8 cellular contexts compared by ENCODE assay signal in genomic region chr1:243019030-243019635, GRCh38.
DNase-seq lines count a peak whose midpoint lies in the region; TF ChIP-seq lines count a peak whose summit lies in the region.
"Not testable (repeated sequence)": the region's sequence is repeated elsewhere in the genome, so short reads cannot be mapped to it uniquely, and the experiment has no call there.

No MANE protein-coding gene starts in this region.

- H3K27me3 Mint-ChIP-seq in Calu3 (ENCODE audit: unreplicated experiment); nephron progenitor cell (ENCODE audit: low read depth, poor library complexity): not testable (repeated sequence)

- CTCF ChIA-PET in Calu3 (lab: Charles Lee), result not testable (repeated sequence)

- not testable (repeated sequence) for H3K27me3 ChIP-seq in left ventricle myocardium inferior (ENCODE audit: low read depth); transverse colon

- intact Hi-C loops in Calu3 (cut with micrococcal nuclease; ENCODE audit: unreplicated experiment), result loop anchor here (5.0 kb wide), 1 partner anchor 303 kb away; no protein-coding TSS in a partner anchor
- intact Hi-C loops in left ventricle myocardium inferior (cut with micrococcal nuclease); transverse colon (cut with DNase I; ENCODE audit: low total_unique reads): not testable (repeated sequence)

- not testable (repeated sequence) for H3K9me3 ChIP-seq in left ventricle myocardium inferior (replicated peaks); transverse colon

- not testable (repeated sequence) for H3K4me3 Mint-ChIP-seq in Calu3 (ENCODE audit: low read depth, unreplicated experiment); nephron progenitor cell

- not testable (repeated sequence) for TF ChIP-seq CTCF in Calu3 (IDR thresholded peaks at IDR 0.05; ENCODE audit: unreplicated experiment); left ventricle myocardium inferior (IDR thresholded peaks at IDR 0.05; ENCODE audit: borderline replicate concordance); nephron progenitor cell (IDR thresholded peaks at IDR 0.05); transverse colon (IDR thresholded peaks at IDR 0.05)

- BruUV-seq in Calu3 (replicated peaks; lab: Mats Ljungman, UMichigan), result not testable (repeated sequence)

- H3K36me3 ChIP-seq in left ventricle myocardium inferior, transverse colon: not testable (repeated sequence)

- H3K27ac Mint-ChIP-seq in Calu3 (ENCODE audit: unreplicated experiment); nephron progenitor cell: not testable (repeated sequence)

- not testable (repeated sequence) for H3K9me3 Mint-ChIP-seq in Calu3 (ENCODE audit: low read depth, unreplicated experiment); nephron progenitor cell

- in situ Hi-C loops in transverse colon (cut with MboI; ENCODE audit: low pct_ligation_motif_present in 1 of 4, low pct_unique_long_range_greater_than_20kb in 1 of 4, low sequenced_read_pairs in 3 of 4), result not testable (repeated sequence)

- not testable (repeated sequence) for H3K4me1 ChIP-seq in left ventricle myocardium inferior, transverse colon

- DNase-seq in Calu3 (peak; percentile 69), activated T-cell treated with anti-CD3 and anti-CD28 coated beads for 1 hour (ENCODE audit: low read depth) (peak; percentile 12), left ventricle myocardium inferior (peak; percentile 28), nephron progenitor cell (peak; percentile 92), transverse colon (peak; percentile 38)
- peak; percentile 1 to 14 for DNase-seq in activated CD4-positive, alpha-beta T cell treated with anti-CD3 and anti-CD28 coated beads for 24 hours (ENCODE audit: low read depth in 2 of 2)
- DNase-seq in activated naive CD4-positive, alpha-beta T cell treated with anti-CD3 and anti-CD28 coated beads, Interleukin-2, amount 50 U/mL, for 16 hours, result peak; percentile 13
- peak; percentile 20 for DNase-seq in stimulated activated CD4-positive, alpha-beta T cell treated with anti-CD3 and anti-CD28 coated beads, Interleukin-4, amount 100 ng/mL, for 1 hour

- H3K27ac ChIP-seq in left ventricle myocardium inferior (replicated peaks); transverse colon: not testable (repeated sequence)

- 6% methylated on average over 1 of the region's 1 CpG; no CpG with 5 or more reads in 1 of the 2 donors for WGBS in transverse colon (ENCODE audit: low coverage in 1 of 2), 2 donors

- H3K36me3 Mint-ChIP-seq in Calu3 (ENCODE audit: insufficient read depth, unreplicated experiment); nephron progenitor cell (ENCODE audit: low read depth): not testable (repeated sequence)

- TF ChIP-seq POLR2A in transverse colon (IDR thresholded peaks at IDR 0.05), result not testable (repeated sequence)

- TF ChIP-seq EP300 in transverse colon (IDR thresholded peaks at IDR 0.05; ENCODE audit: low read depth), result not testable (repeated sequence)

- not testable (repeated sequence) for H3K4me1 Mint-ChIP-seq in Calu3 (ENCODE audit: low read depth, unreplicated experiment); nephron progenitor cell

- H3K4me3 ChIP-seq in left ventricle myocardium inferior, transverse colon: not testable (repeated sequence)

Comparison
In these comparisons a context has a peak if more than half of its experiments do, and no peak if none do; other contexts are left out.
1. DNase-seq: peak in every context shown above with its lines; median percentile 92 in nephron progenitor cell; 69 in Calu3; 38 in transverse colon; 28 in left ventricle myocardium inferior; 20 in stimulated activated CD4-positive, alpha-beta T cell treated with anti-CD3 and anti-CD28 coated beads, Interleukin-4, amount 100 ng/mL, for 1 hour; 13 in activated naive CD4-positive, alpha-beta T cell treated with anti-CD3 and anti-CD28 coated beads, Interleukin-2, amount 50 U/mL, for 16 hours; 12 in activated T-cell treated with anti-CD3 and anti-CD28 coated beads for 1 hour; 8 in activated CD4-positive, alpha-beta T cell treated with anti-CD3 and anti-CD28 coated beads for 24 hours.